In genomic region chr1:109548321-109549267, GRCh38 we compare ENCODE assay signal across 8 cellular contexts. TPM values are rescaled to one million over a fixed set of nuclear protein-coding genes. Genes with fewer than 3 reads are reported as not detected.
DNase-seq lines count a peak whose midpoint lies in the region; ATAC-seq and TF ChIP-seq lines count a peak whose summit lies in the region.

TSS of gene GNAI3 (plus strand) at chr1:109548615. CDS start at chr1:109548721, 106 bp downstream.

- peak within 1 kb of the TSS; percentile 90 for H3K4me3 Mint-ChIP-seq in activated naive CD8-positive, alpha-beta T cell

- peak; percentile 89 for ATAC-seq in HG02623 (IDR thresholded peaks at IDR 0.05; ENCODE audit: unreplicated experiment)
- peak; percentile 95 for ATAC-seq in SK-N-SH treated with all-trans-retinoic acid at 6 μM for 48 hours

- H3K36me3 Mint-ChIP-seq in activated naive CD8-positive, alpha-beta T cell, result no peaks in the 10 kb centered on the region

- no peaks in the 10 kb centered on the region for H3K9me3 Mint-ChIP-seq in activated naive CD8-positive, alpha-beta T cell (ENCODE audit: low read depth)

- H3K27ac Mint-ChIP-seq in activated naive CD8-positive, alpha-beta T cell, result peak within 1 kb of the TSS; percentile 97

- H3K27ac ChIP-seq in temporal lobe (ENCODE audit: low read depth, low read length), result peak within 1 kb of the TSS; percentile 90

- H3K27me3 Mint-ChIP-seq in activated naive CD8-positive, alpha-beta T cell, result no peaks in the 10 kb centered on the region

- peaks cover 56% of the 10 kb centered on the region for H3K4me1 Mint-ChIP-seq in activated naive CD8-positive, alpha-beta T cell (ENCODE audit: low read depth)

- DNase-seq in GM10266 (ENCODE audit: extremely low spot score) (peak; percentile 89), NCI-H1092 treated with DMSO at 0.1 percent for 48 hours (lab: John Stamatoyannopoulos, UW) (peak; percentile 92), glomerular endothelial cell (ENCODE audit: extremely low read depth, low read depth, low spot score) (peak; percentile 60), occipital lobe (lab: John Stamatoyannopoulos, UW) (peak; percentile 96)

- no peak for TF ChIP-seq CTCF in GM10266 (IDR thresholded peaks at IDR 0.05; ENCODE audit: control insufficient read depth, insufficient read depth, low read depth, missing control alignments)

TF ChIP-seq in SK-N-SH treated with all-trans-retinoic acid at 6 μM for 48 hours, 23 proteins besides CTCF, POLR2A, EP300 and RAD21:
- 0 out of 2 replicates have a peak, but pooled peaks have one; percentile 5 for TF ChIP-seq TSHZ2 (CRISPR knock-in tag; IDR thresholded peaks at IDR 0.05)
- TF ChIP-seq PATZ1 (CRISPR knock-in tag; IDR thresholded peaks at IDR 0.05; ENCODE audit: borderline replicate concordance), result no peak
- no peak for TF ChIP-seq TCF4 (CRISPR knock-in tag; IDR thresholded peaks at IDR 0.05; ENCODE audit: borderline replicate concordance)

RNA-seq across cellular contexts. Expression of gene GNAI3, which starts in this region (rescaled TPM):
- total RNA-seq in glomerular endothelial cell (10.7 and 11.4 TPM in 2 replicates), occipital lobe (21.7 TPM), temporal lobe (10.1 TPM)

Comparison
In these comparisons a context has a peak if more than half of its experiments do, and no peak if none do; other contexts are left out.
1. Peak in every context shown above with its lines: DNase-seq, ATAC-seq and H3K27ac ChIP-seq.